ENCODE assay signal across 2 cellular contexts in the genomic region with DNA sequence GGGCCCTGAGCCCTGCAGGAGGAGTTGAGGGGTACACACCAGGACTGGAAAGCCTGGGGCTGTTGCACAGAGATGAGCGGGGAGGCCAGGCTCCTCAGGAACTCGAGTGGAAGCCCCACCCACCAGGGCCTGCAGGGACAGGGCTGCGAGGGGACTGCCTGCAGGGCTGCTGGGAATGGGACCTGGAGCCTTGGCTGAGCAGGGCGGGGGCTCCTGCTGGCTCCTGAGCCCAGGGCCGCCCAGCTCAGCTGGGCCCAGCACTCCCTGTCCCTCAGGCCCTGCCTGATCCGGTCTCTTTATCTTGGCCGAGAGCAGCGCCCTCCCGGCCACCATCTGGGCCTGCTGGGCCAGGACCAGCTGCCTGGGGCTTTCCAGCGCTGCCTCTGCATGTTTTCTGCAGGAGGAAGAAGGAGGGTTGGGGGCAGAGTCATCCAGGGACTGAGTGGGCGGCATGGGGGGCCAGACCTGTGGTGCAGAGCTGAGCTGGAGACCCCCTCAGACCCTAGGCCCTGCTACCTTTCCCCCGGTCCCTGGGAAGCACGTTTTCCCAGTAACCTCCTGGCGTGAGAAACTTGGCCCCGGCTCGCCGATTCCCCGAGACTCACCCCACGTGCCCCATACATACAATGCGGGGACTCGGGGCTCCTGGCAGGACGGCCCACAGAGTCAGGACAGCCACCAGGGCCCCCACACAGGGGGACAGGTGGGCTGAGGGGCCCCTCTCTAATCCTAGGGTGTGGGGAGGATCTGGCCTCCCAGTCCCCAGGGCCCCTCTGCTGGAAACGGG.
TF ChIP-seq lines count a peak whose summit lies in the region.

No MANE protein-coding gene starts in this region.

TF ChIP-seq in IMR-90, 13 proteins besides CTCF, POLR2A, EP300 and RAD21:
- TF ChIP-seq NFE2L2 (IDR thresholded peaks at IDR 0.05; ENCODE audit: low read depth, low read length) (no peak), RFX5 (IDR thresholded peaks at IDR 0.05; ENCODE audit: low read depth, low read length) (no peak), MAZ (IDR thresholded peaks at IDR 0.05; ENCODE audit: borderline replicate concordance, low read depth, low read length) (no peak)
TF ChIP-seq in IMR-90: peak in this region for 0.

TF ChIP-seq in HepG2, 621 proteins besides CTCF, POLR2A, EP300 and RAD21:
- TF ChIP-seq AGO1 (IDR thresholded peaks at IDR 0.05; ENCODE audit: low read depth, low read length, poor library complexity, severe bottlenecking) (peak; percentile 68), NFE2L2 (IDR thresholded peaks at IDR 0.05; ENCODE audit: low read length) (no peak)
